ENCODE assay signal across 19 cellular contexts in genomic region chr4:28966982-28967381, GRCh38.
DNase-seq lines count a peak whose midpoint lies in the region; FAIRE-seq and TF ChIP-seq lines count a peak whose summit lies in the region.
"Had no signal": no experiment of that assay in that cellular context is flagged by ENCODE, and none has a peak within 500 bp of the region (broad histone marks: within the 10 kb centered on the region; RNA-seq: fewer than 3 reads in every experiment).

No MANE protein-coding gene starts in this region.

- H3K79me2 ChIP-seq in astrocyte (ENCODE audit: insufficient read depth, low read length), result no peaks in the 10 kb centered on the region

- intact Hi-C loops in adrenal gland (cut with DNase I), result no loop called here

- H3K9me3 ChIP-seq in astrocyte (ENCODE audit: insufficient read depth, low read depth, low read length) (no peaks in the 10 kb centered on the region), adrenal gland (replicated peaks in 1 of 3) (no peaks in the 10 kb centered on the region)
- H3K9me3 ChIP-seq: A549, tibial artery had no signal

- no peak overlapping the region for H3K4me3 ChIP-seq in astrocyte (ENCODE audit: insufficient read depth, low read depth, low read length)
- no peak overlapping the region for H3K4me3 ChIP-seq in adrenal gland
- H3K4me3 ChIP-seq: A549, SK-N-MC, tibial artery had no signal

- no peak for FAIRE-seq in astrocyte (lab: Jason Lieb, UNC)
- FAIRE-seq: A549, GM12891 had no signal

- H3K4me1 ChIP-seq in astrocyte (ENCODE audit: insufficient read depth, low read length), result peaks cover 3% of the 10 kb centered on the region
- H3K4me1 ChIP-seq in adrenal gland (replicated peaks in 1 of 2), result no peaks in the 10 kb centered on the region
- H3K4me1 ChIP-seq: A549, tibial artery had no signal

- H3K27me3 ChIP-seq in astrocyte (ENCODE audit: insufficient read depth, low read length) (no peaks in the 10 kb centered on the region), adrenal gland (no peaks in the 10 kb centered on the region)
- H3K27me3 ChIP-seq: tibial artery had no signal

- no peak overlapping the region for H3K4me3 Mint-ChIP-seq in astrocyte (ENCODE audit: unreplicated experiment)
- H3K4me3 Mint-ChIP-seq: activated naive CD8-positive, alpha-beta T cell treated with anti-CD3 and anti-CD28 coated beads for 36 hours; activated T-cell treated with anti-CD3 and anti-CD28 coated beads, Interleukin-2, amount 50 U/mL, for 24 hours; CD8-positive, alpha-beta T cell; endodermal cell; immature natural killer cell had no signal

- H3K36me3 Mint-ChIP-seq in astrocyte (ENCODE audit: low read depth, unreplicated experiment), result no peaks in the 10 kb centered on the region
- H3K36me3 Mint-ChIP-seq: activated naive CD8-positive, alpha-beta T cell treated with anti-CD3 and anti-CD28 coated beads for 36 hours; CD8-positive, alpha-beta T cell; immature natural killer cell had no signal

- H3K27ac ChIP-seq in astrocyte (ENCODE audit: low read depth, low read length) (peak overlapping the region; percentile 68), adrenal gland (no peak overlapping the region)
- H3K27ac ChIP-seq: A549, SK-N-MC, tibial artery had no signal

- DNase-seq in A172 (ENCODE audit: low spot score) (peak; percentile 63), HPDE6-E6E7 (ENCODE audit: extremely low spot score) (peak; percentile 20), astrocyte (ENCODE audit: low read depth) (peak; percentile 57), islet precursor cell (peak; percentile 57), adrenal gland (no peak), NCI-H187 (lab: John Stamatoyannopoulos, UW) (no peak), OCI-M2 (lab: John Stamatoyannopoulos, UW; ENCODE audit: unreplicated experiment) (no peak), SIG-M5 treated with dmso at 0.1 percent for 504 hours (lab: John Stamatoyannopoulos, UW; ENCODE audit: unreplicated experiment) (no peak)
- DNase-seq: activated naive CD8-positive, alpha-beta T cell treated with anti-CD3 and anti-CD28 coated beads for 36 hours; activated T-cell treated with anti-CD3 and anti-CD28 coated beads, Interleukin-2, amount 50 U/mL, for 24 hours; CD8-positive, alpha-beta T cell; endodermal cell; immature natural killer cell; NCI-H146; NCI-H446 treated with DMSO at 0.1 percent for 48 hours; tibial artery had no signal

- TF ChIP-seq POLR2A in adrenal gland (IDR thresholded peaks at IDR 0.05), result no peak

- H3K9ac ChIP-seq in astrocyte (ENCODE audit: low read length), result no peak overlapping the region

- no peaks in the 10 kb centered on the region for H4K20me1 ChIP-seq in astrocyte (ENCODE audit: insufficient read depth, low read length)

- 59 to 71% (median 63%) methylated on average over 4 of the region's 4 CpGs for WGBS in adrenal gland, 4 donors

- peak overlapping the region; percentile 76 for H3K4me2 ChIP-seq in astrocyte (ENCODE audit: low read length)
- H3K4me2 ChIP-seq: A549 had no signal

- peak overlapping the region; percentile 48 for H2AFZ ChIP-seq in astrocyte (ENCODE audit: low read depth, low read length)

- H3K27ac Mint-ChIP-seq in astrocyte (ENCODE audit: unreplicated experiment), result peak overlapping the region; percentile 73
- H3K27ac Mint-ChIP-seq: activated naive CD8-positive, alpha-beta T cell treated with anti-CD3 and anti-CD28 coated beads for 36 hours; activated T-cell treated with anti-CD3 and anti-CD28 coated beads, Interleukin-2, amount 50 U/mL, for 24 hours; CD8-positive, alpha-beta T cell; endodermal cell; immature natural killer cell had no signal

- H3K27me3 Mint-ChIP-seq in astrocyte (ENCODE audit: low read depth, unreplicated experiment), result no peaks in the 10 kb centered on the region
- H3K27me3 Mint-ChIP-seq: activated naive CD8-positive, alpha-beta T cell treated with anti-CD3 and anti-CD28 coated beads for 36 hours; activated T-cell treated with anti-CD3 and anti-CD28 coated beads, Interleukin-2, amount 50 U/mL, for 24 hours had no signal

- no peaks in the 10 kb centered on the region for H3K9me3 Mint-ChIP-seq in astrocyte (ENCODE audit: unreplicated experiment)
- H3K9me3 Mint-ChIP-seq: endodermal cell had no signal

- H3K36me3 ChIP-seq in astrocyte (ENCODE audit: insufficient read depth, low read length) (no peaks in the 10 kb centered on the region), adrenal gland (replicated peaks in 1 of 2) (no peaks in the 10 kb centered on the region)
- H3K36me3 ChIP-seq: tibial artery had no signal

- no peak for TF ChIP-seq CTCF in astrocyte (IDR thresholded peaks at IDR 0.05; ENCODE audit: insufficient read depth, low read depth, low read length)
- no peak for TF ChIP-seq CTCF in adrenal gland (IDR thresholded peaks at IDR 0.05)

- peaks cover 8% of the 10 kb centered on the region for H3K4me1 Mint-ChIP-seq in astrocyte (ENCODE audit: low read depth, unreplicated experiment)
- H3K4me1 Mint-ChIP-seq: activated naive CD8-positive, alpha-beta T cell treated with anti-CD3 and anti-CD28 coated beads for 36 hours; immature natural killer cell had no signal

Comparison
In these comparisons a context has a peak if more than half of its experiments do, and no peak if none do; other contexts are left out.
1. DNase-seq: peak in A172 (single experiment), HPDE6-E6E7 (single experiment), astrocyte (single experiment) and islet precursor cell (single experiment); none in adrenal gland (0 of 7), NCI-H187 (0 of 2), OCI-M2 (single experiment) and SIG-M5 treated with dmso at 0.1 percent for 504 hours (single experiment).